Comparison of ENCODE assay signal across 1 cellular context in the genomic region with DNA sequence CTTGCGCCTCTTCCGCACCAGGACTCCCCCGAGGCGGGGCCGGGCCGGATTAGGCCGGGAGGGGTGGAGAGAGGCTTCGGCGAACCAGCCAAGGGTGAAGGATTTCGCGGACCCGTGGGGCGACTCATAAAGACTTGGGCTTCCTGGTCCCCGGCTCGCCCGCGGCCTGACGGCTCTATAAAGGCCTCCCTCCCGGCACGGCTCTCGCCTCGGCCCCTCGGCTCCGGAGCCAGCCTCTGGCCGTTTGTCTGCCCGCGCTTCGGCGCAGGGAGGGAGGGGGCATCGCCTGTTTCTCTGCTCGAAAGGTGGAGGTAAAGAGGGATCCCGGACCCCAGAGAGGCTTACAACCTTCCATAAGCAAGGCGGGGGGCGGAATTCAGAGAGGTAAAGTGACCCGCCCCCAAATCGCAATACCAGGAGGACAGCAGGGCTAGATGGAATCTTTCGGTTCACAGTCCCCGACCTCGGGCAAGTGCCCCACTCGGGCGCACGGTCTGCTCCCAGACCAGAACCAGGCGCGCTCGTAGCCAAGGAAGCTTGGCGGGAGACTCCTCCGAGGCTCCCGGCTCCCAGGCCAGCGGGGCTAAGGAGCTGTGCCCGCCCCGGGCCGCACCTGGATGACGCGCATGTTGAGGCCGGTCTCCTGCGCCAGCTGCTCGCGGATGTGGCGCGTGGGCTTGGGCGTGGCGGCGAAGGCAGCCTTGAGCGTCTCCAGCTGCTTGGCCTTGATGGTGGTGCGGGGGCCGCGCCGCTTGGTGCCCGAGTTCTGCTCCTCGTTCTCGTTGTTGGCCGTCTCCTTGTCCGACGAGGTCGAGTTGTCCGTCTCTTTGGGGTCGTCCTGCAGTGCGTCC.
TF ChIP-seq lines count a peak whose summit lies in the region.

No MANE protein-coding gene starts in this region.

TF ChIP-seq in K562, 482 proteins besides CTCF, POLR2A, EP300 and RAD21 (continued from another document and continues in another):
- TF ChIP-seq, protein P1, sequence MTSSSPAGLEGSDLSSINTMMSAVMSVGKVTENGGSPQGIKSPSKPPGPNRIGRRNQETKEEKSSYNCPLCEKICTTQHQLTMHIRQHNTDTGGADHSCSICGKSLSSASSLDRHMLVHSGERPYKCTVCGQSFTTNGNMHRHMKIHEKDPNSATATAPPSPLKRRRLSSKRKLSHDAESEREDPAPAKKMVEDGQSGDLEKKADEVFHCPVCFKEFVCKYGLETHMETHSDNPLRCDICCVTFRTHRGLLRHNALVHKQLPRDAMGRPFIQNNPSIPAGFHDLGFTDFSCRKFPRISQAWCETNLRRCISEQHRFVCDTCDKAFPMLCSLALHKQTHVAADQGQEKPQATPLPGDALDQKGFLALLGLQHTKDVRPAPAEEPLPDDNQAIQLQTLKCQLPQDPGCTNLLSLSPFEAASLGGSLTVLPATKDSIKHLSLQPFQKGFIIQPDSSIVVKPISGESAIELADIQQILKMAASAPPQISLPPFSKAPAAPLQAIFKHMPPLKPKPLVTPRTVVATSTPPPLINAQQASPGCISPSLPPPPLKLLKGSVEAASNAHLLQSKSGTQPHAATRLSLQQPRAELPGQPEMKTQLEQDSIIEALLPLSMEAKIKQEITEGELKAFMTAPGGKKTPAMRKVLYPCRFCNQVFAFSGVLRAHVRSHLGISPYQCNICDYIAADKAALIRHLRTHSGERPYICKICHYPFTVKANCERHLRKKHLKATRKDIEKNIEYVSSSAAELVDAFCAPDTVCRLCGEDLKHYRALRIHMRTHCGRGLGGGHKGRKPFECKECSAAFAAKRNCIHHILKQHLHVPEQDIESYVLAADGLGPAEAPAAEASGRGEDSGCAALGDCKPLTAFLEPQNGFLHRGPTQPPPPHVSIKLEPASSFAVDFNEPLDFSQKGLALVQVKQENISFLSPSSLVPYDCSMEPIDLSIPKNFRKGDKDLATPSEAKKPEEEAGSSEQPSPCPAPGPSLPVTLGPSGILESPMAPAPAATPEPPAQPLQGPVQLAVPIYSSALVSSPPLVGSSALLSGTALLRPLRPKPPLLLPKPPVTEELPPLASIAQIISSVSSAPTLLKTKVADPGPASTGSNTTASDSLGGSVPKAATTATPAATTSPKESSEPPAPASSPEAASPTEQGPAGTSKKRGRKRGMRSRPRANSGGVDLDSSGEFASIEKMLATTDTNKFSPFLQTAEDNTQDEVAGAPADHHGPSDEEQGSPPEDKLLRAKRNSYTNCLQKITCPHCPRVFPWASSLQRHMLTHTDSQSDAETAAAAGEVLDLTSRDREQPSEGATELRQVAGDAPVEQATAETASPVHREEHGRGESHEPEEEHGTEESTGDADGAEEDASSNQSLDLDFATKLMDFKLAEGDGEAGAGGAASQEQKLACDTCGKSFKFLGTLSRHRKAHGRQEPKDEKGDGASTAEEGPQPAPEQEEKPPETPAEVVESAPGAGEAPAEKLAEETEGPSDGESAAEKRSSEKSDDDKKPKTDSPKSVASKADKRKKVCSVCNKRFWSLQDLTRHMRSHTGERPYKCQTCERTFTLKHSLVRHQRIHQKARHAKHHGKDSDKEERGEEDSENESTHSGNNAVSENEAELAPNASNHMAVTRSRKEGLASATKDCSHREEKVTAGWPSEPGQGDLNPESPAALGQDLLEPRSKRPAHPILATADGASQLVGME (CRISPR knock-in tag; IDR thresholded peaks at IDR 0.05): no peak
- TF ChIP-seq ETS2 (tag; IDR thresholded peaks at IDR 0.05; ENCODE audit: borderline replicate concordance, poor library complexity, severe bottlenecking) (no peak), ZNF586 (CRISPR knock-in tag; conservative IDR thresholded peaks at IDR 0.05) (no peak), NFRKB (IDR thresholded peaks at IDR 0.05; ENCODE audit: low read depth) (no peak), BCOR (IDR thresholded peaks at IDR 0.05) (no peak), ZFX (CRISPR knock-in tag; IDR thresholded peaks at IDR 0.05) (no peak), CC2D1A (IDR thresholded peaks at IDR 0.05) (peak; percentile 79; the same call in 1 of the 2 replicates), ESRRB (CRISPR knock-in tag; IDR thresholded peaks at IDR 0.05; ENCODE audit: borderline replicate concordance) (no peak), GABPB2 (CRISPR knock-in tag; conservative IDR thresholded peaks at IDR 0.05) (no peak), PCBP1 (IDR thresholded peaks at IDR 0.05; ENCODE audit: low read depth, low read length, poor library complexity, severe bottlenecking) (no peak), PHF8 (IDR thresholded peaks at IDR 0.05; ENCODE audit: borderline replicate concordance, low read length) (peak; percentile 40; the same call in 1 of the 2 replicates), RB1 (IDR thresholded peaks at IDR 0.05; ENCODE audit: low read depth) (no peak), POLR2G (IDR thresholded peaks at IDR 0.05; ENCODE audit: low read depth, low read length) (no peak), POLR2AphosphoS5 (IDR thresholded peaks at IDR 0.05; ENCODE audit: control insufficient read depth, insufficient read depth, low read depth, low read length) (no peak), PURB (CRISPR knock-in tag; IDR thresholded peaks at IDR 0.05; ENCODE audit: low read depth) (no peak), ZNF274 (IDR thresholded peaks at IDR 0.05; ENCODE audit: borderline replicate concordance, low read depth, low read length) (no peak), MCM7 (IDR thresholded peaks at IDR 0.05) (no peak), ZNF212 (CRISPR knock-in tag; IDR thresholded peaks at IDR 0.05) (no peak), NRF1 (conservative IDR thresholded peaks at IDR 0.05 in 1 of 2, IDR thresholded peaks at IDR 0.05 in 1 of 2) (peak in 1 of 2 experiments; percentile 48; a peak in 2 of 4 replicates), ZNF436 (CRISPR knock-in tag; IDR thresholded peaks at IDR 0.05) (no peak), ARNT (IDR thresholded peaks at IDR 0.05) (no peak), RBBP5 (IDR thresholded peaks at IDR 0.05; ENCODE audit: borderline replicate concordance, insufficient read depth, low read length, poor library complexity, severe bottlenecking) (no peak), IFI16 (CRISPR knock-in tag; IDR thresholded peaks at IDR 0.05) (no peak), TFAM (CRISPR knock-in tag; conservative IDR thresholded peaks at IDR 0.05) (no peak), ZNF165 (CRISPR knock-in tag; IDR thresholded peaks at IDR 0.05; ENCODE audit: borderline replicate concordance) (no peak), BRD4 (IDR thresholded peaks at IDR 0.05) (no peak), ZNF146 (CRISPR knock-in tag; IDR thresholded peaks at IDR 0.05; ENCODE audit: unreplicated experiment) (no peak), ZNF764 (CRISPR knock-in tag; IDR thresholded peaks at IDR 0.05; ENCODE audit: low read depth) (no peak), ZEB2 (IDR thresholded peaks at IDR 0.05) (no peak), ZNF583 (CRISPR knock-in tag; IDR thresholded peaks at IDR 0.05) (no peak), JUNB (CRISPR knock-in tag; conservative IDR thresholded peaks at IDR 0.05) (no peak), MTA1 (IDR thresholded peaks at IDR 0.05; ENCODE audit: borderline replicate concordance) (0 out of 2 replicates have a peak, but pooled peaks have one; percentile 44)
- TF ChIP-seq, protein P2, sequence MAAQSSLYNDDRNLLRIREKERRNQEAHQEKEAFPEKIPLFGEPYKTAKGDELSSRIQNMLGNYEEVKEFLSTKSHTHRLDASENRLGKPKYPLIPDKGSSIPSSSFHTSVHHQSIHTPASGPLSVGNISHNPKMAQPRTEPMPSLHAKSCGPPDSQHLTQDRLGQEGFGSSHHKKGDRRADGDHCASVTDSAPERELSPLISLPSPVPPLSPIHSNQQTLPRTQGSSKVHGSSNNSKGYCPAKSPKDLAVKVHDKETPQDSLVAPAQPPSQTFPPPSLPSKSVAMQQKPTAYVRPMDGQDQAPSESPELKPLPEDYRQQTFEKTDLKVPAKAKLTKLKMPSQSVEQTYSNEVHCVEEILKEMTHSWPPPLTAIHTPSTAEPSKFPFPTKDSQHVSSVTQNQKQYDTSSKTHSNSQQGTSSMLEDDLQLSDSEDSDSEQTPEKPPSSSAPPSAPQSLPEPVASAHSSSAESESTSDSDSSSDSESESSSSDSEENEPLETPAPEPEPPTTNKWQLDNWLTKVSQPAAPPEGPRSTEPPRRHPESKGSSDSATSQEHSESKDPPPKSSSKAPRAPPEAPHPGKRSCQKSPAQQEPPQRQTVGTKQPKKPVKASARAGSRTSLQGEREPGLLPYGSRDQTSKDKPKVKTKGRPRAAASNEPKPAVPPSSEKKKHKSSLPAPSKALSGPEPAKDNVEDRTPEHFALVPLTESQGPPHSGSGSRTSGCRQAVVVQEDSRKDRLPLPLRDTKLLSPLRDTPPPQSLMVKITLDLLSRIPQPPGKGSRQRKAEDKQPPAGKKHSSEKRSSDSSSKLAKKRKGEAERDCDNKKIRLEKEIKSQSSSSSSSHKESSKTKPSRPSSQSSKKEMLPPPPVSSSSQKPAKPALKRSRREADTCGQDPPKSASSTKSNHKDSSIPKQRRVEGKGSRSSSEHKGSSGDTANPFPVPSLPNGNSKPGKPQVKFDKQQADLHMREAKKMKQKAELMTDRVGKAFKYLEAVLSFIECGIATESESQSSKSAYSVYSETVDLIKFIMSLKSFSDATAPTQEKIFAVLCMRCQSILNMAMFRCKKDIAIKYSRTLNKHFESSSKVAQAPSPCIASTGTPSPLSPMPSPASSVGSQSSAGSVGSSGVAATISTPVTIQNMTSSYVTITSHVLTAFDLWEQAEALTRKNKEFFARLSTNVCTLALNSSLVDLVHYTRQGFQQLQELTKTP (IDR thresholded peaks at IDR 0.05; ENCODE audit: low read depth in 1 of 2, partially characterized antibody in 2 of 2): no peak
- TF ChIP-seq, protein P3, sequence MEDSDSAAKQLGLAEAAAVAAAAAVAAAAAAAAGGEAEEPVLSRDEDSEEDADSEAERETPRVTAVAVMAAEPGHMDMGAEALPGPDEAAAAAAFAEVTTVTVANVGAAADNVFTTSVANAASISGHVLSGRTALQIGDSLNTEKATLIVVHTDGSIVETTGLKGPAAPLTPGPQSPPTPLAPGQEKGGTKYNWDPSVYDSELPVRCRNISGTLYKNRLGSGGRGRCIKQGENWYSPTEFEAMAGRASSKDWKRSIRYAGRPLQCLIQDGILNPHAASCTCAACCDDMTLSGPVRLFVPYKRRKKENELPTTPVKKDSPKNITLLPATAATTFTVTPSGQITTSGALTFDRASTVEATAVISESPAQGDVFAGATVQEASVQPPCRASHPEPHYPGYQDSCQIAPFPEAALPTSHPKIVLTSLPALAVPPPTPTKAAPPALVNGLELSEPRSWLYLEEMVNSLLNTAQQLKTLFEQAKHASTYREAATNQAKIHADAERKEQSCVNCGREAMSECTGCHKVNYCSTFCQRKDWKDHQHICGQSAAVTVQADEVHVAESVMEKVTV (CRISPR knock-in tag; IDR thresholded peaks at IDR 0.05): no peak
- TF ChIP-seq, protein P4, sequence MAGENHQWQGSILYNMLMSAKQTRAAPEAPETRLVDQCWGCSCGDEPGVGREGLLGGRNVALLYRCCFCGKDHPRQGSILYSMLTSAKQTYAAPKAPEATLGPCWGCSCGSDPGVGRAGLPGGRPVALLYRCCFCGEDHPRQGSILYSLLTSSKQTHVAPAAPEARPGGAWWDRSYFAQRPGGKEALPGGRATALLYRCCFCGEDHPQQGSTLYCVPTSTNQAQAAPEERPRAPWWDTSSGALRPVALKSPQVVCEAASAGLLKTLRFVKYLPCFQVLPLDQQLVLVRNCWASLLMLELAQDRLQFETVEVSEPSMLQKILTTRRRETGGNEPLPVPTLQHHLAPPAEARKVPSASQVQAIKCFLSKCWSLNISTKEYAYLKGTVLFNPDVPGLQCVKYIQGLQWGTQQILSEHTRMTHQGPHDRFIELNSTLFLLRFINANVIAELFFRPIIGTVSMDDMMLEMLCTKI (IDR thresholded peaks at IDR 0.05; ENCODE audit: partially characterized antibody): no peak
- TF ChIP-seq, protein P5, sequence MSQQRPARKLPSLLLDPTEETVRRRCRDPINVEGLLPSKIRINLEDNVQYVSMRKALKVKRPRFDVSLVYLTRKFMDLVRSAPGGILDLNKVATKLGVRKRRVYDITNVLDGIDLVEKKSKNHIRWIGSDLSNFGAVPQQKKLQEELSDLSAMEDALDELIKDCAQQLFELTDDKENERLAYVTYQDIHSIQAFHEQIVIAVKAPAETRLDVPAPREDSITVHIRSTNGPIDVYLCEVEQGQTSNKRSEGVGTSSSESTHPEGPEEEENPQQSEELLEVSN (IDR thresholded peaks at IDR 0.05; ENCODE audit: borderline replicate concordance in 1 of 2, extremely low read depth in 1 of 2, insufficient read depth in 1 of 2, insufficient read length in 1 of 2, low read depth in 1 of 2, low read length in 1 of 2, poor library complexity in 1 of 2, severe bottlenecking in 1 of 2): peak in 1 of 2 experiments; percentile 15
- TF ChIP-seq, protein P6, sequence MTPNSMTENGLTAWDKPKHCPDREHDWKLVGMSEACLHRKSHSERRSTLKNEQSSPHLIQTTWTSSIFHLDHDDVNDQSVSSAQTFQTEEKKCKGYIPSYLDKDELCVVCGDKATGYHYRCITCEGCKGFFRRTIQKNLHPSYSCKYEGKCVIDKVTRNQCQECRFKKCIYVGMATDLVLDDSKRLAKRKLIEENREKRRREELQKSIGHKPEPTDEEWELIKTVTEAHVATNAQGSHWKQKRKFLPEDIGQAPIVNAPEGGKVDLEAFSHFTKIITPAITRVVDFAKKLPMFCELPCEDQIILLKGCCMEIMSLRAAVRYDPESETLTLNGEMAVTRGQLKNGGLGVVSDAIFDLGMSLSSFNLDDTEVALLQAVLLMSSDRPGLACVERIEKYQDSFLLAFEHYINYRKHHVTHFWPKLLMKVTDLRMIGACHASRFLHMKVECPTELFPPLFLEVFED (CRISPR knock-in tag; conservative IDR thresholded peaks at IDR 0.05): no peak
- TF ChIP-seq, protein P7, sequence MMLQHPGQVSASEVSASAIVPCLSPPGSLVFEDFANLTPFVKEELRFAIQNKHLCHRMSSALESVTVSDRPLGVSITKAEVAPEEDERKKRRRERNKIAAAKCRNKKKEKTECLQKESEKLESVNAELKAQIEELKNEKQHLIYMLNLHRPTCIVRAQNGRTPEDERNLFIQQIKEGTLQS (IDR thresholded peaks at IDR 0.05): no peak
- TF ChIP-seq, protein P7 (CRISPR knock-in tag; conservative IDR thresholded peaks at IDR 0.05): no peak
- TF ChIP-seq, protein P8, sequence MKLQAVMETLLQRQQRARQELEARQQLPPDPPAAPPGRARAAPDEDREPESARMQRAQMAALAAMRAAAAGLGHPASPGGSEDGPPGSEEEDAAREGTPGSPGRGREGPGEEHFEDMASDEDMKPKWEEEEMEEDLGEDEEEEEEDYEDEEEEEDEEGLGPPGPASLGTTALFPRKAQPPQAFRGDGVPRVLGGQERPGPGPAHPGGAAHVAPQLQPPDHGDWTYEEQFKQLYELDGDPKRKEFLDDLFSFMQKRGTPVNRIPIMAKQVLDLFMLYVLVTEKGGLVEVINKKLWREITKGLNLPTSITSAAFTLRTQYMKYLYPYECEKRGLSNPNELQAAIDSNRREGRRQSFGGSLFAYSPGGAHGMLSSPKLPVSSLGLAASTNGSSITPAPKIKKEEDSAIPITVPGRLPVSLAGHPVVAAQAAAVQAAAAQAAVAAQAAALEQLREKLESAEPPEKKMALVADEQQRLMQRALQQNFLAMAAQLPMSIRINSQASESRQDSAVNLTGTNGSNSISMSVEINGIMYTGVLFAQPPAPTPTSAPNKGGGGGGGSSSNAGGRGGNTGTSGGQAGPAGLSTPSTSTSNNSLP (IDR thresholded peaks at IDR 0.05; ENCODE audit: borderline replicate concordance, low read depth, low read length): no peak
- TF ChIP-seq, protein P9, sequence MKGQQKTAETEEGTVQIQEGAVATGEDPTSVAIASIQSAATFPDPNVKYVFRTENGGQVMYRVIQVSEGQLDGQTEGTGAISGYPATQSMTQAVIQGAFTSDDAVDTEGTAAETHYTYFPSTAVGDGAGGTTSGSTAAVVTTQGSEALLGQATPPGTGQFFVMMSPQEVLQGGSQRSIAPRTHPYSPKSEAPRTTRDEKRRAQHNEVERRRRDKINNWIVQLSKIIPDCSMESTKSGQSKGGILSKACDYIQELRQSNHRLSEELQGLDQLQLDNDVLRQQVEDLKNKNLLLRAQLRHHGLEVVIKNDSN (CRISPR knock-in tag; IDR thresholded peaks at IDR 0.05): 0 out of 2 replicates have a peak, but pooled peaks have one; percentile 19
